Comparison of ENCODE assay signal across 9 cellular contexts in genomic region chr11:72012897-72013721, GRCh38. TPM values are rescaled to one million over a fixed set of nuclear protein-coding genes. Genes with fewer than 3 reads are reported as not detected.
DNase-seq lines count a peak whose midpoint lies in the region; ATAC-seq and TF ChIP-seq lines count a peak whose summit lies in the region.
"Had no signal": no experiment of that assay in that cellular context is flagged by ENCODE, and none has a peak within 500 bp of the region (broad histone marks: within the 10 kb centered on the region; RNA-seq: fewer than 3 reads in every experiment).

No MANE protein-coding gene starts in this region.

- no peaks in the 10 kb centered on the region for H3K27me3 Mint-ChIP-seq in type B pancreatic cell

- peaks cover 47% of the 10 kb centered on the region for H3K4me1 ChIP-seq in suprapubic skin

- H3K4me3 Mint-ChIP-seq in type B pancreatic cell: no peak overlapping the region

- TF ChIP-seq POLR2A in lower leg skin (IDR thresholded peaks at IDR 0.05) (no peak), suprapubic skin (IDR thresholded peaks at IDR 0.05) (no peak)

- intact Hi-C loops in lower leg skin (cut with DNase I; ENCODE audit: low total_unique reads): no loop called here

- TF ChIP-seq CTCF in choroid plexus epithelial cell (conservative IDR thresholded peaks at IDR 0.05; ENCODE audit: low read depth, low read length): no peak
- TF ChIP-seq CTCF in lower leg skin (IDR thresholded peaks at IDR 0.05): no peak
- peak in 1 of 2 donors; percentile 8 for TF ChIP-seq CTCF in suprapubic skin (IDR thresholded peaks at IDR 0.05)
- TF ChIP-seq CTCF in type B pancreatic cell (conservative IDR thresholded peaks at IDR 0.05): no peak

- H3K27me3 ChIP-seq in MG63: no peaks in the 10 kb centered on the region
- H3K27me3 ChIP-seq in suprapubic skin: no peaks in the 10 kb centered on the region

- peak overlapping the region; percentile 64 for H3K27ac ChIP-seq in suprapubic skin

- H3K9me3 ChIP-seq in MG63 (no peaks in the 10 kb centered on the region), suprapubic skin (no peaks in the 10 kb centered on the region)

- peaks cover 26% of the 10 kb centered on the region for H3K36me3 Mint-ChIP-seq in type B pancreatic cell

- DNase-seq in MG63: peak; percentile 99
- peak; percentile 87 for DNase-seq in choroid plexus epithelial cell (ENCODE audit: low read depth)
- DNase-seq in lower leg skin (ENCODE audit: low spot score in 2 of 2): peak; percentile 84 to 93
- peak in 1 of 2 donors; percentile 89 for DNase-seq in suprapubic skin (ENCODE audit: low spot score in 2 of 2)
- DNase-seq in NK-92 (lab: John Stamatoyannopoulos, UW; ENCODE audit: unreplicated experiment): no peak
- no peak for DNase-seq in SK-N-DZ (ENCODE audit: low spot score)
- DNase-seq in type B pancreatic cell (ENCODE audit: extremely low spot score, unreplicated experiment): no peak
- DNase-seq: NCI-H146 had no signal

- H3K36me3 ChIP-seq in MG63 (peaks cover 81% of the 10 kb centered on the region), suprapubic skin (peaks cover 99% of the 10 kb centered on the region)

- no peaks in the 10 kb centered on the region for H3K4me1 Mint-ChIP-seq in type B pancreatic cell (ENCODE audit: unreplicated experiment)

- no peak for TF ChIP-seq EP300 in suprapubic skin (IDR thresholded peaks at IDR 0.05)

- H3K4me3 ChIP-seq in MG63 (peak overlapping the region; percentile 19), choroid plexus epithelial cell (ENCODE audit: low read depth, low read length) (no peak overlapping the region), lower leg skin (ENCODE audit: low read depth, poor library complexity, severe bottlenecking) (no peak overlapping the region), suprapubic skin (no peak overlapping the region)

- no peaks in the 10 kb centered on the region for H3K9me3 Mint-ChIP-seq in type B pancreatic cell

- 42 to 44% methylated on average over 29 to 32 of the region's 33 CpGs for WGBS in lower leg skin, 2 donors
- 31% methylated on average over 20 of the region's 33 CpGs for WGBS in suprapubic skin

- no peak overlapping the region for H3K27ac Mint-ChIP-seq in type B pancreatic cell

- ATAC-seq in HG03460 (IDR thresholded peaks at IDR 0.05; ENCODE audit: unreplicated experiment): no peak

RNA-seq across cellular contexts. Expression of gene IL18BP, which starts 14.4 kb away (rescaled TPM):
- 1.0 TPM in 1 of 2 replicates, not detected in the other for total RNA-seq in MG63 (2014; rRNA removed; shearing (Covaris generic); ENCODE audit: low replicate concordance)
- 1 to 10 TPM; 3.0 to 9.1 (median 5.6) TPM for total RNA-seq in lower leg skin
- 10 to 100 TPM in 1 of 4 donors, 1 to 10 TPM in 3; 2.9 to 18.6 (median 7.2) TPM for total RNA-seq in suprapubic skin
- polyA plus RNA-seq in SK-N-DZ (2014; cell fraction: cytosol; rRNA removed): 3.5 and 4.6 TPM in 2 replicates
- polyA plus RNA-seq in SK-N-DZ (2014; cell fraction: nucleus; rRNA removed): 24.1 and 42.9 TPM in 2 replicates
- 10.6 and 15.7 TPM in 2 replicates for total RNA-seq in type B pancreatic cell (ENCODE audit: low replicate concordance)

Comparison
In these comparisons a context has a peak if more than half of its experiments do, and no peak if none do; other contexts are left out.
1. DNase-seq: peak in MG63 (single experiment), choroid plexus epithelial cell (single experiment) and lower leg skin (2 of 2); none in NK-92 (single experiment), SK-N-DZ (single experiment) and type B pancreatic cell (single experiment).